11 cellular contexts compared by ENCODE assay signal in the genomic region with DNA sequence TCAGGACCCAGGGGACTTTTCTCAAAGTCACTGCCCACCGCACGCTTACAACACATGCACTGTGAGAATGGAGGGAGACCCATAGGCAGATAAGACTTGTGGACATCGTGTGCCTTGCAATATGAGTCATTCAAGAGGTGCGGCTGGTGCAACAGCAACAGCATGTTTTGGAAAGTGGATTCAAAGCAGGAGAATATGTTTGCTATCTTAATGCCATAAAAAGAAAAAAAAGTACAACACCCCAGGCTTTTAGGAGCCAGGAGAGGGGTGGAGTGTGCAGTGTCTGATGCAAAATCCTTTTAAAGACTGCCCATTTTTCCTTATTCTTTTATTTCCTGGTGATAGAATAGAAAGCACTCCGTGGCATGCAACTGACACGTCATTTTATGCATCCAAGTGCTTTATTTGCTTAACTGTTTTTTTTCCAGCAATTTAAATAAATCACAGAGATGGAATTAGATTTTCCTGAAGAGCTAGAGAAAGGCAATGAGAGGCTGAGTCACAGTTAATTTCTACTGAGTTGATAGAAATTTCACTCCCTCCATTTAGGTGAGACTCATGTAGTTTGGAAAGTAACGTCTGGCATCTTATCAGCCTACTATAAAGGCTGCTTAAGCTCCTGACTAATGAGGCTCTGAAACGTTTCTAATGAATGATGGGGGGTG.
DNase-seq lines count a peak whose midpoint lies in the region; ATAC-seq, FAIRE-seq and TF ChIP-seq lines count a peak whose summit lies in the region.
"Had no signal": no experiment of that assay in that cellular context is flagged by ENCODE, and none has a peak within 500 bp of the region (broad histone marks: within the 10 kb centered on the region; RNA-seq: fewer than 3 reads in every experiment).

No MANE protein-coding gene starts in this region.

- no peak for ATAC-seq in GM19035 (IDR thresholded peaks at IDR 0.05; ENCODE audit: unreplicated experiment)
- ATAC-seq in GM18511 (IDR thresholded peaks at IDR 0.05; ENCODE audit: unreplicated experiment), result no peak
- ATAC-seq: natural killer cell treated with Interleukin-12 subunit alpha and Interleukin-12 subunit beta and Interleukin-15 and Interleukin-18, amount 100 ng/mL, for 72 hours had no signal

- H2AFZ ChIP-seq in PC-9, result peak overlapping the region; percentile 53; the same call in 1 of the 2 replicates

- H3K36me3 ChIP-seq in PC-9 (ENCODE audit: low read depth) (no peaks in the 10 kb centered on the region), small intestine (ENCODE audit: control insufficient read depth in 2 of 2, insufficient read depth in 2 of 2, low read length in 2 of 2) (no peaks in the 10 kb centered on the region)
- H3K36me3 ChIP-seq: upper lobe of left lung had no signal

- H3K9me2 ChIP-seq in PC-9 (ENCODE audit: insufficient read depth), result 0 out of 2 replicates have a peak, but pooled peaks cover 8% of the 10 kb centered on the region

- BruUV-seq in PC-9 (replicated peaks; lab: Mats Ljungman, UMichigan), result no TSS peak

- no peaks in the 10 kb centered on the region for H3K27me3 ChIP-seq in PC-9 (ENCODE audit: insufficient read depth, low read depth)
- no peaks in the 10 kb centered on the region for H3K27me3 ChIP-seq in small intestine (ENCODE audit: control insufficient read depth in 2 of 2, insufficient read depth in 2 of 2, low read length in 2 of 2)
- H3K27me3 ChIP-seq: upper lobe of left lung had no signal

- POLR2A ChIA-PET in PC-9 (lab: Charles Lee; ENCODE audit: unreplicated experiment), result no interaction called here

- intact Hi-C loops in PC-9 (cut with micrococcal nuclease; ENCODE audit: unreplicated experiment), result no loop called here

- TF ChIP-seq CTCF in PC-9 (conservative IDR thresholded peaks at IDR 0.05), result no peak

- WGBS in small intestine, 3 donors, result 24 to 52% (median 40%) methylated on average over 8 of the region's 8 CpGs

- H3F3A ChIP-seq in PC-9 (ENCODE audit: insufficient read depth, low read depth), result no peaks in the 10 kb centered on the region

- H3K79me2 ChIP-seq in PC-9 (ENCODE audit: low read depth), result no peaks in the 10 kb centered on the region

- DNase-seq in SHP77 (lab: John Stamatoyannopoulos, UW) (peak; percentile 18 to 28), SHP77 treated with DMSO at 0.1 percent for 48 hours (lab: John Stamatoyannopoulos, UW) (no peak), PC-9 (peak; percentile 17 to 62), fibroblast of gingiva (ENCODE audit: low read depth) (peak; percentile 6), small intestine (peak; percentile 20), D341Med (ENCODE audit: low spot score) (no peak)
- DNase-seq: activated CD4-positive, alpha-beta memory T cell treated with anti-CD3 and anti-CD28 coated beads for 36 hours; upper lobe of left lung had no signal

- H4K20me1 ChIP-seq in PC-9 (ENCODE audit: insufficient read depth), result no peaks in the 10 kb centered on the region

- FAIRE-seq in small intestine (lab: Jason Lieb, UNC), result no peak

- H3K4me2 ChIP-seq in PC-9, result peak overlapping the region; percentile 60

- H3K4me3 ChIP-seq in PC-9, result peak overlapping the region; percentile 7; the same call in 1 of the 2 replicates
- no peak overlapping the region for H3K4me3 ChIP-seq in small intestine (ENCODE audit: low read depth in 1 of 2, low read length in 2 of 2)
- H3K4me3 ChIP-seq: upper lobe of left lung had no signal

- no peak overlapping the region for H3K27ac ChIP-seq in PC-9
- no peak overlapping the region for H3K27ac ChIP-seq in small intestine (ENCODE audit: low read depth in 1 of 2, low read length in 1 of 2)
- H3K27ac ChIP-seq: upper lobe of left lung had no signal

- H3K9me3 ChIP-seq in PC-9 (ENCODE audit: insufficient read depth, low read depth) (no peaks in the 10 kb centered on the region), small intestine (ENCODE audit: control insufficient read depth, low read depth) (no peaks in the 10 kb centered on the region)
- H3K9me3 ChIP-seq: upper lobe of left lung had no signal

- H3K4me1 ChIP-seq in PC-9 (replicated peaks; ENCODE audit: insufficient read depth), result no peaks in the 10 kb centered on the region
- no peaks in the 10 kb centered on the region for H3K4me1 ChIP-seq in small intestine (ENCODE audit: control insufficient read depth in 2 of 2, insufficient read depth in 1 of 2, low read depth in 1 of 2, low read length in 1 of 2)
- H3K4me1 ChIP-seq: upper lobe of left lung had no signal

- CTCF ChIA-PET in PC-9 (lab: Charles Lee), result no interaction called here

Comparison
In these comparisons a context has a peak if more than half of its experiments do, and no peak if none do; other contexts are left out.
1. DNase-seq: peak in SHP77 (2 of 2), PC-9 (2 of 2), fibroblast of gingiva (single experiment) and small intestine (single experiment); none in SHP77 treated with DMSO at 0.1 percent for 48 hours (single experiment) and D341Med (single experiment).